ENCODE assay signal across 35 cellular contexts in genomic region chr11:55572548-55572947, GRCh38. TPM values are rescaled to one million over a fixed set of nuclear protein-coding genes. Genes with fewer than 3 reads are reported as not detected.
DNase-seq lines count a peak whose midpoint lies in the region; ATAC-seq and TF ChIP-seq lines count a peak whose summit lies in the region.
"Had no signal": no experiment of that assay in that cellular context is flagged by ENCODE, and none has a peak within 500 bp of the region (broad histone marks: within the 10 kb centered on the region; RNA-seq: fewer than 3 reads in every experiment).

No MANE protein-coding gene starts in this region.

- H3K4me1 Mint-ChIP-seq in activated T-cell treated with anti-CD3 and anti-CD28 coated beads, Interleukin-2, amount 50 U/mL, for 4 hours (ENCODE audit: low read depth): no peaks in the 10 kb centered on the region
- H3K4me1 Mint-ChIP-seq: activated CD4-positive, alpha-beta memory T cell treated with anti-CD3 and anti-CD28 coated beads, Interleukin-2, amount 10 ng/mL, durations not matched to agents 7 days and 5 days; activated naive CD4-positive, alpha-beta T cell treated with anti-CD3 and anti-CD28 coated beads, Interleukin-2, amount 10 ng/mL, durations not matched to agents 7 days and 5 days; activated T-helper 17 cell treated with anti-CD3 and anti-CD28 coated beads, Interleukin-2, amount 50 U/mL, for 72 hours; immature natural killer cell; naive thymus-derived CD8-positive, alpha-beta T cell; stimulated activated naive B cell treated with anti-CD40 and anti-IgM and Interleukin-4, amounts not matched to agents 10 μg/mL and 1 μg/mL and 100 μg/mL, for 72 hours had no signal

- H3K4me3 Mint-ChIP-seq in activated T-cell treated with anti-CD3 and anti-CD28 coated beads, Interleukin-2, amount 50 U/mL, for 4 hours: no peak overlapping the region
- H3K4me3 Mint-ChIP-seq: activated CD4-positive, alpha-beta memory T cell treated with anti-CD3 and anti-CD28 coated beads, Interleukin-2, amount 10 ng/mL, durations not matched to agents 7 days and 5 days; activated naive CD4-positive, alpha-beta T cell treated with anti-CD3 and anti-CD28 coated beads, Interleukin-2, amount 10 ng/mL, durations not matched to agents 7 days and 5 days; activated T-helper 17 cell treated with anti-CD3 and anti-CD28 coated beads, Interleukin-2, amount 50 U/mL, for 72 hours; immature natural killer cell; naive thymus-derived CD8-positive, alpha-beta T cell; stimulated activated naive B cell treated with anti-CD40 and anti-IgM and Interleukin-4, amounts not matched to agents 10 μg/mL and 1 μg/mL and 100 μg/mL, for 72 hours; T-helper 2 cell treated with Interferon-gamma antibody and Interleukin-4, amounts not matched to agents 5 μg/mL and 100 μg/mL, for 36 hours had no signal

- DNase-seq in GM12865 (ENCODE audit: low read depth) (peak; percentile 48), sciatic nerve (ENCODE audit: low spot score) (no peak), superior temporal gyrus (ENCODE audit: extremely low spot score) (no peak), GDM1 (lab: John Stamatoyannopoulos, UW) (no peak)
- DNase-seq in activated T-cell treated with anti-CD3 and anti-CD28 coated beads, Interleukin-2, amount 50 U/mL, for 4 hours: no peak
- DNase-seq: 8988T; activated CD4-positive, alpha-beta memory T cell treated with anti-CD3 and anti-CD28 coated beads, Interleukin-2, amount 10 ng/mL, durations not matched to agents 7 days and 5 days; activated naive CD4-positive, alpha-beta T cell treated with anti-CD3 and anti-CD28 coated beads, Interleukin-2, amount 10 ng/mL, durations not matched to agents 7 days and 5 days; adrenal gland; Caco-2; central memory CD4-positive, alpha-beta T cell; cortex of kidney; erythroblast; HCEC 1CT; immature natural killer cell; Kasumi-1; left cardiac atrium; MV-4-11; naive thymus-derived CD8-positive, alpha-beta T cell; NCI-H146; NCI-H226; nucleus accumbens; small intestine; stimulated activated naive B cell treated with anti-CD40 and anti-IgM and Interleukin-4, amounts not matched to agents 10 μg/mL and 1 μg/mL and 100 μg/mL, for 72 hours; substantia nigra; upper lobe of left lung had no signal

- H3K9me3 Mint-ChIP-seq in activated T-cell treated with anti-CD3 and anti-CD28 coated beads, Interleukin-2, amount 50 U/mL, for 4 hours: peaks cover 25% of the 10 kb centered on the region

- H3K27me3 Mint-ChIP-seq in activated T-cell treated with anti-CD3 and anti-CD28 coated beads, Interleukin-2, amount 50 U/mL, for 4 hours (ENCODE audit: low read depth): no peaks in the 10 kb centered on the region
- H3K27me3 Mint-ChIP-seq: activated CD4-positive, alpha-beta memory T cell treated with anti-CD3 and anti-CD28 coated beads, Interleukin-2, amount 10 ng/mL, durations not matched to agents 7 days and 5 days; activated naive CD4-positive, alpha-beta T cell treated with anti-CD3 and anti-CD28 coated beads, Interleukin-2, amount 10 ng/mL, durations not matched to agents 7 days and 5 days; activated T-helper 17 cell treated with anti-CD3 and anti-CD28 coated beads, Interleukin-2, amount 50 U/mL, for 72 hours; naive thymus-derived CD8-positive, alpha-beta T cell; stimulated activated naive B cell treated with anti-CD40 and anti-IgM and Interleukin-4, amounts not matched to agents 10 μg/mL and 1 μg/mL and 100 μg/mL, for 72 hours had no signal

- peak; percentile 96 for ATAC-seq in GM18520 (IDR thresholded peaks at IDR 0.05; ENCODE audit: unreplicated experiment)
- peak; percentile 60 for ATAC-seq in GM21381 (IDR thresholded peaks at IDR 0.05; ENCODE audit: unreplicated experiment)
- peak; percentile 93 for ATAC-seq in HG03520 (IDR thresholded peaks at IDR 0.05; ENCODE audit: unreplicated experiment)
- no peak for ATAC-seq in sciatic nerve
- no peak for ATAC-seq in activated T-cell treated with anti-CD3 and anti-CD28 coated beads, Interleukin-2, amount 50 U/mL, for 4 hours
- ATAC-seq: activated T-helper 17 cell treated with anti-CD3 and anti-CD28 coated beads, Interleukin-2, amount 50 U/mL, for 72 hours; left cardiac atrium; naive thymus-derived CD8-positive, alpha-beta T cell; stimulated activated naive B cell treated with anti-CD40 and anti-IgM and Interleukin-4, amounts not matched to agents 10 μg/mL and 1 μg/mL and 100 μg/mL, for 72 hours had no signal

- no peaks in the 10 kb centered on the region for H3K36me3 Mint-ChIP-seq in activated T-cell treated with anti-CD3 and anti-CD28 coated beads, Interleukin-2, amount 50 U/mL, for 4 hours (ENCODE audit: insufficient read depth)
- H3K36me3 Mint-ChIP-seq: activated naive CD4-positive, alpha-beta T cell treated with anti-CD3 and anti-CD28 coated beads, Interleukin-2, amount 10 ng/mL, durations not matched to agents 7 days and 5 days; stimulated activated naive B cell treated with anti-CD40 and anti-IgM and Interleukin-4, amounts not matched to agents 10 μg/mL and 1 μg/mL and 100 μg/mL, for 72 hours had no signal

- no peak overlapping the region for H3K4me3 ChIP-seq in GM12865 (ENCODE audit: low read depth, low read length)
- H3K4me3 ChIP-seq: adrenal gland, lung, upper lobe of left lung had no signal

- intact Hi-C loops in sciatic nerve (cut with DNase I): no loop called here

- no peak for TF ChIP-seq CTCF in GM12865 (IDR thresholded peaks at IDR 0.05; ENCODE audit: insufficient read depth, low read depth, low read length, missing control alignments)

RNA-seq across cellular contexts. Expression of gene OR4C16, which starts 0.6 kb away (rescaled TPM):
- not detected for total RNA-seq in sciatic nerve
- not detected for total RNA-seq in activated T-cell treated with anti-CD3 and anti-CD28 coated beads, Interleukin-2, amount 50 U/mL, for 4 hours
- total RNA-seq: activated CD4-positive, alpha-beta memory T cell treated with anti-CD3 and anti-CD28 coated beads, Interleukin-2, amount 10 ng/mL, durations not matched to agents 7 days and 5 days; activated T-helper 17 cell treated with anti-CD3 and anti-CD28 coated beads, Interleukin-2, amount 50 U/mL, for 72 hours; adrenal gland; Caco-2; G401; left cardiac atrium; lung; mononuclear cell; naive thymus-derived CD8-positive, alpha-beta T cell; RPMI7951; upper lobe of left lung had no signal

RNA-seq across cellular contexts. Expression of gene OR4C15, which starts 18.3 kb away (rescaled TPM):
- not detected for total RNA-seq in sciatic nerve
- not detected for total RNA-seq in activated T-cell treated with anti-CD3 and anti-CD28 coated beads, Interleukin-2, amount 50 U/mL, for 4 hours
- total RNA-seq: activated CD4-positive, alpha-beta memory T cell treated with anti-CD3 and anti-CD28 coated beads, Interleukin-2, amount 10 ng/mL, durations not matched to agents 7 days and 5 days; activated T-helper 17 cell treated with anti-CD3 and anti-CD28 coated beads, Interleukin-2, amount 50 U/mL, for 72 hours; adrenal gland; Caco-2; G401; left cardiac atrium; lung; mononuclear cell; naive thymus-derived CD8-positive, alpha-beta T cell; RPMI7951; upper lobe of left lung had no signal

RNA-seq across cellular contexts. Expression of gene OR4C11, which starts 34.9 kb away (rescaled TPM):
- not detected for total RNA-seq in sciatic nerve
- total RNA-seq in activated T-cell treated with anti-CD3 and anti-CD28 coated beads, Interleukin-2, amount 50 U/mL, for 4 hours: not detected
- total RNA-seq: activated CD4-positive, alpha-beta memory T cell treated with anti-CD3 and anti-CD28 coated beads, Interleukin-2, amount 10 ng/mL, durations not matched to agents 7 days and 5 days; activated T-helper 17 cell treated with anti-CD3 and anti-CD28 coated beads, Interleukin-2, amount 50 U/mL, for 72 hours; adrenal gland; Caco-2; G401; left cardiac atrium; lung; mononuclear cell; naive thymus-derived CD8-positive, alpha-beta T cell; RPMI7951; upper lobe of left lung had no signal

Comparison
In these comparisons a context has a peak if more than half of its experiments do, and no peak if none do; other contexts are left out.
1. ATAC-seq: peak in GM18520 (single experiment), GM21381 (single experiment) and HG03520 (single experiment); none in sciatic nerve (single experiment) and activated T-cell treated with anti-CD3 and anti-CD28 coated beads, Interleukin-2, amount 50 U/mL, for 4 hours (0 of 2).